Comparison of ENCODE assay signal across 10 cellular contexts in genomic region chr14:68278568-68279436, GRCh38.
DNase-seq lines count a peak whose midpoint lies in the region; ATAC-seq and TF ChIP-seq lines count a peak whose summit lies in the region.
"Had no signal": no experiment of that assay in that cellular context is flagged by ENCODE, and none has a peak within 500 bp of the region (broad histone marks: within the 10 kb centered on the region; RNA-seq: fewer than 3 reads in every experiment).

No MANE protein-coding gene starts in this region.

- no peak for TF ChIP-seq EP300 in stomach (IDR thresholded peaks at IDR 0.05)

- no peak for TF ChIP-seq POLR2A in adrenal gland (IDR thresholded peaks at IDR 0.05)
- no peak for TF ChIP-seq POLR2A in stomach (IDR thresholded peaks at IDR 0.05)

- no peak overlapping the region for H3K4me3 Mint-ChIP-seq in stimulated activated naive CD8-positive, alpha-beta T cell treated with anti-CD3 and anti-CD28 coated beads, Interleukin-15, Interleukin-2, amounts not matched to agents 100 ng/mL and 50 ng/mL, for 24 hours

- H3K4me1 Mint-ChIP-seq in stimulated activated naive CD8-positive, alpha-beta T cell treated with anti-CD3 and anti-CD28 coated beads, Interleukin-15, Interleukin-2, amounts not matched to agents 100 ng/mL and 50 ng/mL, for 24 hours (ENCODE audit: low read depth) = peaks cover 86% of the 10 kb centered on the region

- TF ChIP-seq CTCF in adrenal gland (IDR thresholded peaks at IDR 0.05) (no peak), left lung (IDR thresholded peaks at IDR 0.05) (no peak), stomach (IDR thresholded peaks at IDR 0.05) (no peak)

- ATAC-seq in stimulated activated naive CD8-positive, alpha-beta T cell treated with anti-CD3 and anti-CD28 coated beads, Interleukin-15, Interleukin-2, amounts not matched to agents 100 U/mL and 50 U/mL, for 24 hours = no peak
- ATAC-seq in left lung (peak; percentile 50), HG03175 (IDR thresholded peaks at IDR 0.05; ENCODE audit: unreplicated experiment) (no peak)

- H3K9me3 Mint-ChIP-seq in stimulated activated naive CD8-positive, alpha-beta T cell treated with anti-CD3 and anti-CD28 coated beads, Interleukin-15, Interleukin-2, amounts not matched to agents 100 ng/mL and 50 ng/mL, for 24 hours = no peaks in the 10 kb centered on the region

- no peaks in the 10 kb centered on the region for H3K27me3 Mint-ChIP-seq in stimulated activated naive CD8-positive, alpha-beta T cell treated with anti-CD3 and anti-CD28 coated beads, Interleukin-15, Interleukin-2, amounts not matched to agents 100 ng/mL and 50 ng/mL, for 24 hours

- H3K9me3 ChIP-seq in adrenal gland (replicated peaks in 1 of 3) (no peaks in the 10 kb centered on the region), left lung (no peaks in the 10 kb centered on the region), stomach (no peaks in the 10 kb centered on the region)

- H3K27me3 ChIP-seq in adrenal gland = no peaks in the 10 kb centered on the region
- no peaks in the 10 kb centered on the region for H3K27me3 ChIP-seq in left lung
- no peaks in the 10 kb centered on the region for H3K27me3 ChIP-seq in stomach

- H3K36me3 ChIP-seq in adrenal gland (replicated peaks in 1 of 2) = no peaks in the 10 kb centered on the region
- no peaks in the 10 kb centered on the region for H3K36me3 ChIP-seq in left lung
- H3K36me3 ChIP-seq in stomach = no peaks in the 10 kb centered on the region

- H3K4me1 ChIP-seq in adrenal gland (replicated peaks in 1 of 2) (peaks cover 0 to 5% of the 10 kb centered on the region in 2 donors), left lung (peaks cover 15 to 17% of the 10 kb centered on the region in 2 donors), stomach (peaks cover under 1 to 41% (median 20%) of the 10 kb centered on the region in 4 donors)

- DNase-seq in stimulated activated naive CD8-positive, alpha-beta T cell treated with anti-CD3 and anti-CD28 coated beads, Interleukin-15, Interleukin-2, amounts not matched to agents 100 U/mL and 50 U/mL, for 24 hours = no peak
- DNase-seq in adrenal gland (peak in 4 of 7 donors; percentile 17 to 36 (median 30)), left lung (no peak), stomach (no peak), HUDEP-2 (lab: John Stamatoyannopoulos, UW; ENCODE audit: unreplicated experiment in 76 of 76) (no peak)
- DNase-seq in effector CD8-positive, alpha-beta T cell (lab: John Stamatoyannopoulos, UW) = no peak
- DNase-seq: AML-193 had no signal

- no peaks in the 10 kb centered on the region for H3K36me3 Mint-ChIP-seq in stimulated activated naive CD8-positive, alpha-beta T cell treated with anti-CD3 and anti-CD28 coated beads, Interleukin-15, Interleukin-2, amounts not matched to agents 100 ng/mL and 50 ng/mL, for 24 hours (ENCODE audit: low read depth)

- 78 to 93% (median 91%) methylated on average over 5 of the region's 5 CpGs for WGBS in adrenal gland, 4 donors
- WGBS in stomach, 5 donors = 88 to 93% (median 90%) methylated on average over 5 of the region's 5 CpGs

- peak overlapping the region; percentile 77 for H3K27ac Mint-ChIP-seq in stimulated activated naive CD8-positive, alpha-beta T cell treated with anti-CD3 and anti-CD28 coated beads, Interleukin-15, Interleukin-2, amounts not matched to agents 100 ng/mL and 50 ng/mL, for 24 hours

- intact Hi-C loops in adrenal gland (cut with DNase I) = no loop called here
- intact Hi-C loops in left lung (cut with DNase I) = no loop called here
- intact Hi-C loops in stomach (cut with DNase I; ENCODE audit: low total_unique reads) = no loop called here

- H3K4me3 ChIP-seq in adrenal gland (no peak overlapping the region), left lung (no peak overlapping the region), stomach (no peak overlapping the region)

- H3K27ac ChIP-seq in adrenal gland = peak overlapping the region in 1 of 5 donors; percentile 55
- H3K27ac ChIP-seq in left lung = peak overlapping the region in 1 of 2 donors; percentile 58
- peak overlapping the region in 2 of 5 donors; percentile 9 to 40 for H3K27ac ChIP-seq in stomach
- H3K27ac ChIP-seq: KMS-11 had no signal

Comparison
In these comparisons a context has a peak if more than half of its experiments do, and no peak if none do; other contexts are left out.
1. DNase-seq: peak in adrenal gland (4 of 7); none in stimulated activated naive CD8-positive, alpha-beta T cell treated with anti-CD3 and anti-CD28 coated beads, Interleukin-15, Interleukin-2, amounts not matched to agents 100 U/mL and 50 U/mL, for 24 hours (single experiment), left lung (0 of 2), stomach (single experiment), HUDEP-2 (0 of 76) and effector CD8-positive, alpha-beta T cell (single experiment).